Comparison of ENCODE assay signal across 1 cellular context in the genomic region with DNA sequence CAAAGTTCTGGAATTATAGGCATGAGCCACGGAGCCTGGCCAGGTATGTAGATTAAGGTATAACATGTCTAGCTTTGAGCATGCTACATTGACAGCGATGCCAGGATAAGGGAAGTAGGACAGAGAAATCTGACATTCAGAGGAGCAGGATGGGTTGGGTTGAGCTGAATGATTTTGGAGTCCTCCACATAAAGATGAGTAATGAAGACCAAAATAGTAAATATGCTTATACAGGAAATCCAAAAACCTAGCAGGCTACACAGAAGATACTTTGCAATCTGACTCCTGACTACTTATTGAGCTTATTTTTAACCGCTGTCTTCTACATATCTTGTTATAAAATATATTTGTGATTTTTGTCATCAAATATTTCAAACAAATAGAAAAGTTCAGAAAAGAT.
TF ChIP-seq lines count a peak whose summit lies in the region.

No MANE protein-coding gene starts in this region.

TF ChIP-seq in IMR-90, 13 proteins besides CTCF, POLR2A, EP300 and RAD21:
- no peak for TF ChIP-seq NFE2L2 (IDR thresholded peaks at IDR 0.05; ENCODE audit: low read depth, low read length)
- TF ChIP-seq RCOR1 (IDR thresholded peaks at IDR 0.05; ENCODE audit: insufficient replicate concordance, low read length), result no peak
- TF ChIP-seq SMC3 (IDR thresholded peaks at IDR 0.05; ENCODE audit: low read depth, low read length), result no peak
- TF ChIP-seq, protein P1, sequence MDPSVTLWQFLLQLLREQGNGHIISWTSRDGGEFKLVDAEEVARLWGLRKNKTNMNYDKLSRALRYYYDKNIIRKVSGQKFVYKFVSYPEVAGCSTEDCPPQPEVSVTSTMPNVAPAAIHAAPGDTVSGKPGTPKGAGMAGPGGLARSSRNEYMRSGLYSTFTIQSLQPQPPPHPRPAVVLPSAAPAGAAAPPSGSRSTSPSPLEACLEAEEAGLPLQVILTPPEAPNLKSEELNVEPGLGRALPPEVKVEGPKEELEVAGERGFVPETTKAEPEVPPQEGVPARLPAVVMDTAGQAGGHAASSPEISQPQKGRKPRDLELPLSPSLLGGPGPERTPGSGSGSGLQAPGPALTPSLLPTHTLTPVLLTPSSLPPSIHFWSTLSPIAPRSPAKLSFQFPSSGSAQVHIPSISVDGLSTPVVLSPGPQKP (IDR thresholded peaks at IDR 0.05; ENCODE audit: borderline replicate concordance, low read depth, low read length), result no peak
- TF ChIP-seq FOS (IDR thresholded peaks at IDR 0.05; ENCODE audit: low read depth, low read length), result no peak
- no peak for TF ChIP-seq USF2 (IDR thresholded peaks at IDR 0.05; ENCODE audit: low read depth, low read length)
- TF ChIP-seq CEBPB (IDR thresholded peaks at IDR 0.05; ENCODE audit: low read depth, low read length), result no peak
- TF ChIP-seq RFX5 (IDR thresholded peaks at IDR 0.05; ENCODE audit: low read depth, low read length), result no peak
- TF ChIP-seq MXI1 (IDR thresholded peaks at IDR 0.05; ENCODE audit: borderline replicate concordance, low read depth, low read length), result no peak
- TF ChIP-seq CHD1 (IDR thresholded peaks at IDR 0.05; ENCODE audit: low read depth, low read length), result no peak
- no peak for TF ChIP-seq MAFK (IDR thresholded peaks at IDR 0.05; ENCODE audit: low read depth, low read length)
- TF ChIP-seq BHLHE40 (IDR thresholded peaks at IDR 0.05; ENCODE audit: low read depth, low read length), result no peak
- no peak for TF ChIP-seq MAZ (IDR thresholded peaks at IDR 0.05; ENCODE audit: borderline replicate concordance, low read depth, low read length)
